In the genomic region with DNA sequence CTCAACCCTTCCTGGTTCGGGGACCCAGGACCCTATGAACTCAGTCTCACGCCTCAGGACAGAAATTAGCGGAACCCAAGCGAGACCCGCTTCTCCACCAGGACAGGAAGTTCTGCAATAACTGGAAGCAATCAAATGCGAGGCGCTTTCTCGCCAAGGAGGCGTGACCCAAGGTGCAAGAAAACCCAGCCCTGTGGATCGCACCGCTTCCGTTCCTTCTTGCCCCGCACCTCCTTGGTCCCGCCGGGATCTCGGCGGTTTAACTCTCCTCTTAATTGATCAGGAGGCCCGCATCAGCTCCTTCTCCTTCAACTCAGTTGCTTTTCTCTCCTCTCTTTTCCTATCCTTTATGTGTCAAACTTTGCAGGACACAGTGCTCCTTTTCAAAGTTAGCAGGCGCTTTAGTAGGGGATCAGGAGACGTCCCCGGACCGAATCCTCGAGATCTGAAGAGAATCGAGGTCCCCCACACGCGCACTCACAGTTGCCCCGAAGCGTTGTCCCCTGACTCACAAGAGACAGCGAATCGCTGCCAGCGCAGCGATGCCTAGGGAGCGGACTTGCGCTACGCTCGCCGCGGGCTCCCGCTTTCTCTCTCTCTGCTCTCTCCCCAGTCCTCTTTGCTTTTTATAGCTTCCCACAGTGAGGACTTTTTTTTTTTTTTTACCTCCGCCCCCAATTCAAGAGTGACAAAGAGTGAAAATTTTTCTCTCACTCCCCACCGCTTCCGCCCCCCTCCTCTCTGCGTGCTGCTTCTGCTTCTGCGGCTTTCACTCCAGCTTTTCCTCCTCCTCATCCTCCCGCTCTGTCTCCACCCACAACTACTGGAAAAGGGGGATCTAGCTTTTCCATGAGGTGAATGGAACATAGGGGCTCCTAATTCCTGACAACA, we compare ENCODE assay signal across 8 cellular contexts. TPM values are rescaled to one million over a fixed set of nuclear protein-coding genes. Genes with fewer than 3 reads are reported as not detected.
DNase-seq lines count a peak whose midpoint lies in the region; ATAC-seq lines count a peak whose summit lies in the region.

A gene with protein sequence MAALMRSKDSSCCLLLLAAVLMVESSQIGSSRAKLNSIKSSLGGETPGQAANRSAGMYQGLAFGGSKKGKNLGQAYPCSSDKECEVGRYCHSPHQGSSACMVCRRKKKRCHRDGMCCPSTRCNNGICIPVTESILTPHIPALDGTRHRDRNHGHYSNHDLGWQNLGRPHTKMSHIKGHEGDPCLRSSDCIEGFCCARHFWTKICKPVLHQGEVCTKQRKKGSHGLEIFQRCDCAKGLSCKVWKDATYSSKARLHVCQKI (minus strand): TSS at position 603 of the 891 bp plus-strand sequence. CDS start 722 bp downstream, outside the sequence.

- H3K9me3 Mint-ChIP-seq in naive thymus-derived CD4-positive, alpha-beta T cell = peaks cover 0 to 16% (median 0%) of the 10 kb centered on the region in 11 donors

- peaks cover 0 to 6% (median 0%) of the 10 kb centered on the region in 5 donors for H3K36me3 Mint-ChIP-seq in naive thymus-derived CD4-positive, alpha-beta T cell

- no peak within 1 kb of the TSS for H3K27ac Mint-ChIP-seq in naive thymus-derived CD4-positive, alpha-beta T cell

- H3K4me3 ChIP-seq in endocrine pancreas (ENCODE audit: control insufficient read depth, insufficient read depth, low read length) = peak within 1 kb of the TSS; percentile 11
- no peak within 1 kb of the TSS for H3K4me3 ChIP-seq in naive thymus-derived CD4-positive, alpha-beta T cell (ENCODE audit: low read length)

- H3K9me3 ChIP-seq in endocrine pancreas (ENCODE audit: control insufficient read depth, low read length) = no peaks in the 10 kb centered on the region
- no peaks in the 10 kb centered on the region for H3K9me3 ChIP-seq in naive thymus-derived CD4-positive, alpha-beta T cell (ENCODE audit: control insufficient read depth in 2 of 3, low read length in 3 of 3)

- H3K36me3 ChIP-seq in endocrine pancreas (ENCODE audit: control insufficient read depth, insufficient read depth, low read length) = no peaks in the 10 kb centered on the region
- no peaks in the 10 kb centered on the region for H3K36me3 ChIP-seq in naive thymus-derived CD4-positive, alpha-beta T cell (ENCODE audit: control insufficient read depth in 2 of 3, insufficient read depth in 3 of 3, low read length in 3 of 3)

- ATAC-seq in naive thymus-derived CD4-positive, alpha-beta T cell = no peak
- ATAC-seq in HG02571 (IDR thresholded peaks at IDR 0.05; ENCODE audit: unreplicated experiment) (no peak), HG02798 (IDR thresholded peaks at IDR 0.05; ENCODE audit: poor library complexity, unreplicated experiment) (no peak), HG03342 (IDR thresholded peaks at IDR 0.05; ENCODE audit: unreplicated experiment) (no peak)

- intact Hi-C loops in naive thymus-derived CD4-positive, alpha-beta T cell (cut with micrococcal nuclease) = no loop called here

- peaks cover 12% of the 10 kb centered on the region for H3K27me3 ChIP-seq in endocrine pancreas (ENCODE audit: control insufficient read depth, insufficient read depth, low read length)
- peaks cover 0 to 4% of the 10 kb centered on the region in 2 donors for H3K27me3 ChIP-seq in naive thymus-derived CD4-positive, alpha-beta T cell (ENCODE audit: control insufficient read depth in 2 of 2, insufficient read depth in 2 of 2, low read length in 2 of 2)

- peak; percentile 11 for DNase-seq in activated CD4-positive, alpha-beta T cell treated with anti-CD3 and anti-CD28 coated beads for 48 hours
- no peak for DNase-seq in activated CD4-positive, alpha-beta T cell treated with anti-CD3 and anti-CD28 coated beads for 1 hour
- DNase-seq in SIG-M5 (lab: John Stamatoyannopoulos, UW) = peak; percentile 2
- DNase-seq in naive thymus-derived CD4-positive, alpha-beta T cell = no peak

- peaks cover 17 to 32% (median 26%) of the 10 kb centered on the region in 7 donors for H3K4me1 Mint-ChIP-seq in naive thymus-derived CD4-positive, alpha-beta T cell

- CTCF ChIA-PET in naive thymus-derived CD4-positive, alpha-beta T cell (lab: Charles Lee) = no interaction called here

- H3K27me3 Mint-ChIP-seq in naive thymus-derived CD4-positive, alpha-beta T cell = peaks cover 56 to 68% (median 61%) of the 10 kb centered on the region in 5 donors

- no peak within 1 kb of the TSS for H3K27ac ChIP-seq in naive thymus-derived CD4-positive, alpha-beta T cell (ENCODE audit: low read depth, low read length)

- POLR2A ChIA-PET in naive thymus-derived CD4-positive, alpha-beta T cell (lab: Charles Lee) = no interaction called here

- peaks cover 3% of the 10 kb centered on the region for H3K4me1 ChIP-seq in endocrine pancreas (ENCODE audit: control insufficient read depth, insufficient read depth, low read length)
- H3K4me1 ChIP-seq in naive thymus-derived CD4-positive, alpha-beta T cell (ENCODE audit: control insufficient read depth in 2 of 2, insufficient read depth in 2 of 2, low read length in 2 of 2) = no peaks in the 10 kb centered on the region

- peak within 1 kb of the TSS; percentile 45 to 81 (median 62) for H3K4me3 Mint-ChIP-seq in naive thymus-derived CD4-positive, alpha-beta T cell

- no peak within 1 kb of the TSS for H3K9ac ChIP-seq in endocrine pancreas (ENCODE audit: control insufficient read depth, insufficient read depth, low read length)

RNA-seq across cellular contexts. Expression of the gene that starts here (rescaled TPM):
- not detected for total RNA-seq in naive thymus-derived CD4-positive, alpha-beta T cell
- not detected for polyA plus RNA-seq in naive thymus-derived CD4-positive, alpha-beta T cell

Comparison
In these comparisons a context has a peak if more than half of its experiments do, and no peak if none do; other contexts are left out.
1. DNase-seq: peak in activated CD4-positive, alpha-beta T cell treated with anti-CD3 and anti-CD28 coated beads for 48 hours (single experiment) and SIG-M5 (single experiment); none in activated CD4-positive, alpha-beta T cell treated with anti-CD3 and anti-CD28 coated beads for 1 hour (single experiment) and naive thymus-derived CD4-positive, alpha-beta T cell (0 of 9).